Comparison of ENCODE assay signal across 1 cellular context in the genomic region with DNA sequence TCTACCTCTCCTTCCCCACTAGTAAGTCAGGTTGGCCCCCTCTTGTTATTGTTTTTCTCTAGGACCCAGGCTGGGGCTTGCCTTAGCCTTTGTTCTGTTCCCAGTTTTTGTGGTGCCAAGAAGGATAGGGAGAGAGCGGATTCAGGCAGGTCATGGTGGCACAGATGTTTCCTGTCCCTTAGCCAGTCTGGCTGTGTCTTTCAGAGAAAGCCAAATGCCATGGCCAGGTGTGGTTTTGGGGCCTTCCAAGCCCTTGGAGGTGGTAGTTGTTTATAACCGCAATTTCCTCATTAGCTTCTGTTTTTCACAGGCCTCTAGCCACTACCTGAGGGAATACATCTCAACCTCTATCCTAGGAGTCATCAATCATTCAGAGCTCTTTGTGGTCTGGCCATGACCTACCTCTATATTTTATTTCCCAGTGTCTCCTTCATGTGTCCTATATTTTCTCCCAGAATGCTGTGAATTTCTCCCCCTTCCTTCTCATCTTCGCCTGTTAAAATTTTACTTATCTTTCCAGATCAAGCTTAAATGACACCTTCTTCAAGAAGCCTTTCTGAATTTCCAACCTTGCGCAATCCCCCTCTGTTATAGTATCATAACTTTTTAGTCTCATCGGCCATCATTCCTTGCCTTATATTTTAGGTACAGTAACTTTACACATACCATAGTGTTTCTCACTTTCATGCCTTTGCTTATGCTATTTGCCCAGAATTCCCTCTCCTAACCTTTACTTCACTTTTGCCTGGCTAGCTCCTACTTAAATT.
TF ChIP-seq lines count a peak whose summit lies in the region.

No MANE protein-coding gene starts in this region.

TF ChIP-seq in Ishikawa, 13 proteins besides CTCF, POLR2A, EP300 and RAD21:
- TF ChIP-seq, protein P1, sequence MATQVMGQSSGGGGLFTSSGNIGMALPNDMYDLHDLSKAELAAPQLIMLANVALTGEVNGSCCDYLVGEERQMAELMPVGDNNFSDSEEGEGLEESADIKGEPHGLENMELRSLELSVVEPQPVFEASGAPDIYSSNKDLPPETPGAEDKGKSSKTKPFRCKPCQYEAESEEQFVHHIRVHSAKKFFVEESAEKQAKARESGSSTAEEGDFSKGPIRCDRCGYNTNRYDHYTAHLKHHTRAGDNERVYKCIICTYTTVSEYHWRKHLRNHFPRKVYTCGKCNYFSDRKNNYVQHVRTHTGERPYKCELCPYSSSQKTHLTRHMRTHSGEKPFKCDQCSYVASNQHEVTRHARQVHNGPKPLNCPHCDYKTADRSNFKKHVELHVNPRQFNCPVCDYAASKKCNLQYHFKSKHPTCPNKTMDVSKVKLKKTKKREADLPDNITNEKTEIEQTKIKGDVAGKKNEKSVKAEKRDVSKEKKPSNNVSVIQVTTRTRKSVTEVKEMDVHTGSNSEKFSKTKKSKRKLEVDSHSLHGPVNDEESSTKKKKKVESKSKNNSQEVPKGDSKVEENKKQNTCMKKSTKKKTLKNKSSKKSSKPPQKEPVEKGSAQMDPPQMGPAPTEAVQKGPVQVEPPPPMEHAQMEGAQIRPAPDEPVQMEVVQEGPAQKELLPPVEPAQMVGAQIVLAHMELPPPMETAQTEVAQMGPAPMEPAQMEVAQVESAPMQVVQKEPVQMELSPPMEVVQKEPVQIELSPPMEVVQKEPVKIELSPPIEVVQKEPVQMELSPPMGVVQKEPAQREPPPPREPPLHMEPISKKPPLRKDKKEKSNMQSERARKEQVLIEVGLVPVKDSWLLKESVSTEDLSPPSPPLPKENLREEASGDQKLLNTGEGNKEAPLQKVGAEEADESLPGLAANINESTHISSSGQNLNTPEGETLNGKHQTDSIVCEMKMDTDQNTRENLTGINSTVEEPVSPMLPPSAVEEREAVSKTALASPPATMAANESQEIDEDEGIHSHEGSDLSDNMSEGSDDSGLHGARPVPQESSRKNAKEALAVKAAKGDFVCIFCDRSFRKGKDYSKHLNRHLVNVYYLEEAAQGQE (IDR thresholded peaks at IDR 0.05; ENCODE audit: low read depth), result no peak
- TF ChIP-seq FOXM1 (IDR thresholded peaks at IDR 0.05; ENCODE audit: borderline replicate concordance, low read depth) (no peak), NFIC (IDR thresholded peaks at IDR 0.05) (no peak), CREB1 (IDR thresholded peaks at IDR 0.05; ENCODE audit: low read depth) (no peak), CEBPB (IDR thresholded peaks at IDR 0.05) (peak; percentile 33; the same call in 1 of the 2 replicates)
- TF ChIP-seq, protein P2, sequence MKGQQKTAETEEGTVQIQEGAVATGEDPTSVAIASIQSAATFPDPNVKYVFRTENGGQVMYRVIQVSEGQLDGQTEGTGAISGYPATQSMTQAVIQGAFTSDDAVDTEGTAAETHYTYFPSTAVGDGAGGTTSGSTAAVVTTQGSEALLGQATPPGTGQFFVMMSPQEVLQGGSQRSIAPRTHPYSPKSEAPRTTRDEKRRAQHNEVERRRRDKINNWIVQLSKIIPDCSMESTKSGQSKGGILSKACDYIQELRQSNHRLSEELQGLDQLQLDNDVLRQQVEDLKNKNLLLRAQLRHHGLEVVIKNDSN (IDR thresholded peaks at IDR 0.05), result no peak
